In the genomic region with DNA sequence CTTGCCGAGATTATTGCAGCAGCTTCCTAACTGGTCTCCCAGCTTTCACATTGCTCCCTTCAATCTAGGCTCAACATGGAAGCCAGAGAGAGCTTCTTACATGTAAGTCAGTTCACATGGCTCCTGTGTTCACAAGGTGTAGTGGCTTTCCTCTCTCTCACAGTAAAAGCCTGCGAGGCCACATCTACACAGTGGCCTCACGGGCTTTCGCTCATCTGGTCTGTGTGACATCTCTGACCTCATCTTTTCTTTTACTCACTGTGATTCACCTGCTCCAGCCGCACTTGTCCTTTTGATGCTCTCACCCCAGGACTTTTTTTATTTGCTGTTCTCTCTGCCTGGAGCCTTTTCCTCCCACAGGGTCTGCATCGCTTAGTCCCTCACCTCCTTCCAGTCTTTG, we compare ENCODE assay signal across 23 cellular contexts.
"Had no signal": no experiment of that assay in that cellular context is flagged by ENCODE, and none has a peak within 500 bp of the region (broad histone marks: within the 10 kb centered on the region; RNA-seq: fewer than 3 reads in every experiment).

No MANE protein-coding gene starts in this region.

- H3K36me3 ChIP-seq: brain microvascular endothelial cell, colonic mucosa, lower lobe of right lung, stomach had no signal

- H3K4me3 ChIP-seq: colonic mucosa, hepatocyte, lower lobe of right lung, stomach had no signal

- H3K36me3 Mint-ChIP-seq: activated naive CD4-positive, alpha-beta T cell treated with anti-CD3 and anti-CD28 coated beads, Interleukin-2, amount 10 ng/mL, durations not matched to agents 7 days and 5 days; mesothelial cell of epicardium; natural killer cell treated with Interleukin-12 subunit alpha and Interleukin-12 subunit beta and Interleukin-15 and Interleukin-18, amount 100 ng/mL, for 72 hours; type B pancreatic cell had no signal

- H3K27ac Mint-ChIP-seq: activated CD4-positive, alpha-beta T cell treated with anti-CD3 and anti-CD28 coated beads, Interleukin-2, amount 10 ng/mL, durations not matched to agents 7 days and 5 days; activated CD8-positive, alpha-beta T cell treated with anti-CD3 and anti-CD28 coated beads, Interleukin-2, amount 10 ng/mL, durations not matched to agents 7 days and 5 days; activated naive CD4-positive, alpha-beta T cell treated with anti-CD3 and anti-CD28 coated beads, Interleukin-2, amount 10 ng/mL, durations not matched to agents 7 days and 5 days; activated naive CD8-positive, alpha-beta T cell treated with anti-CD3 and anti-CD28 coated beads, Interleukin-2, amount 50 U/mL, for 24 hours; activated T-cell treated with anti-CD3 and anti-CD28 coated beads, Interleukin-2, amount 50 U/mL, for 24 hours; endodermal cell; mesothelial cell of epicardium; natural killer cell treated with Interleukin-12 subunit alpha and Interleukin-12 subunit beta and Interleukin-15 and Interleukin-18, amount 100 ng/mL, for 72 hours; type B pancreatic cell had no signal

- H3K9me3 Mint-ChIP-seq: activated naive CD4-positive, alpha-beta T cell treated with anti-CD3 and anti-CD28 coated beads, Interleukin-2, amount 10 ng/mL, durations not matched to agents 7 days and 5 days; activated naive CD8-positive, alpha-beta T cell treated with anti-CD3 and anti-CD28 coated beads, Interleukin-2, amount 50 U/mL, for 24 hours; activated T-cell treated with anti-CD3 and anti-CD28 coated beads, Interleukin-2, amount 50 U/mL, for 24 hours; central memory CD8-positive, alpha-beta T cell; natural killer cell treated with Interleukin-12 subunit alpha and Interleukin-12 subunit beta and Interleukin-15 and Interleukin-18, amount 100 ng/mL, for 72 hours; type B pancreatic cell had no signal

- H3K4me2 ChIP-seq: hepatocyte had no signal

- DNase-seq: activated CD4-positive, alpha-beta T cell treated with anti-CD3 and anti-CD28 coated beads, Interleukin-2, amount 10 ng/mL, durations not matched to agents 7 days and 5 days; activated CD8-positive, alpha-beta T cell treated with anti-CD3 and anti-CD28 coated beads, Interleukin-2, amount 10 ng/mL, durations not matched to agents 7 days and 5 days; activated naive CD4-positive, alpha-beta T cell treated with anti-CD3 and anti-CD28 coated beads, Interleukin-2, amount 10 ng/mL, durations not matched to agents 7 days and 5 days; activated naive CD8-positive, alpha-beta T cell treated with anti-CD3 and anti-CD28 coated beads, Interleukin-2, amount 50 U/mL, for 24 hours; activated T-cell treated with anti-CD3 and anti-CD28 coated beads, Interleukin-2, amount 50 U/mL, for 24 hours; anterior cingulate cortex; brain microvascular endothelial cell; colonic mucosa; endodermal cell; foreskin fibroblast; islet precursor cell; lower lobe of right lung; occipital lobe; stimulated activated CD4-positive, alpha-beta T cell treated with anti-CD3 and anti-CD28 coated beads, Interleukin-12 subunit alpha, Interleukin-12 subunit beta, amount 100 ng/mL, for 4 hours; stimulated activated CD4-positive, alpha-beta T cell treated with anti-CD3 and anti-CD28 coated beads, Interleukin-2, amount 100 ng/mL, for 24 hours; stomach; T-helper 9 cell had no signal

- H3K4me3 Mint-ChIP-seq: activated CD4-positive, alpha-beta T cell treated with anti-CD3 and anti-CD28 coated beads, Interleukin-2, amount 10 ng/mL, durations not matched to agents 7 days and 5 days; activated CD8-positive, alpha-beta T cell treated with anti-CD3 and anti-CD28 coated beads, Interleukin-2, amount 10 ng/mL, durations not matched to agents 7 days and 5 days; activated naive CD4-positive, alpha-beta T cell treated with anti-CD3 and anti-CD28 coated beads, Interleukin-2, amount 10 ng/mL, durations not matched to agents 7 days and 5 days; activated naive CD8-positive, alpha-beta T cell treated with anti-CD3 and anti-CD28 coated beads, Interleukin-2, amount 50 U/mL, for 24 hours; activated T-cell treated with anti-CD3 and anti-CD28 coated beads, Interleukin-2, amount 50 U/mL, for 24 hours; central memory CD8-positive, alpha-beta T cell; endodermal cell; mesothelial cell of epicardium; natural killer cell treated with Interleukin-12 subunit alpha and Interleukin-12 subunit beta and Interleukin-15 and Interleukin-18, amount 100 ng/mL, for 72 hours; type B pancreatic cell had no signal

- H3K27me3 Mint-ChIP-seq: activated naive CD4-positive, alpha-beta T cell treated with anti-CD3 and anti-CD28 coated beads, Interleukin-2, amount 10 ng/mL, durations not matched to agents 7 days and 5 days; activated T-cell treated with anti-CD3 and anti-CD28 coated beads, Interleukin-2, amount 50 U/mL, for 24 hours; central memory CD8-positive, alpha-beta T cell; natural killer cell treated with Interleukin-12 subunit alpha and Interleukin-12 subunit beta and Interleukin-15 and Interleukin-18, amount 100 ng/mL, for 72 hours; type B pancreatic cell had no signal

- H3K27ac ChIP-seq: brain microvascular endothelial cell, colonic mucosa, epithelial cell of prostate, hepatocyte, lower lobe of right lung, stomach had no signal

- H3K27me3 ChIP-seq: brain microvascular endothelial cell, colonic mucosa, hepatocyte, stomach had no signal

- H3K9me3 ChIP-seq: colonic mucosa, lower lobe of right lung, stomach had no signal

- ATAC-seq: activated CD8-positive, alpha-beta T cell treated with anti-CD3 and anti-CD28 coated beads, Interleukin-2, amount 10 ng/mL, durations not matched to agents 7 days and 5 days; activated naive CD8-positive, alpha-beta T cell treated with anti-CD3 and anti-CD28 coated beads, Interleukin-2, amount 50 U/mL, for 24 hours; lower lobe of right lung; natural killer cell treated with Interleukin-12 subunit alpha and Interleukin-12 subunit beta and Interleukin-15 and Interleukin-18, amount 100 ng/mL, for 72 hours had no signal

- H3K4me1 ChIP-seq: colonic mucosa, lower lobe of right lung, stomach had no signal

- H2AFZ ChIP-seq: hepatocyte had no signal

- H3K4me1 Mint-ChIP-seq: activated CD4-positive, alpha-beta T cell treated with anti-CD3 and anti-CD28 coated beads, Interleukin-2, amount 10 ng/mL, durations not matched to agents 7 days and 5 days; activated naive CD4-positive, alpha-beta T cell treated with anti-CD3 and anti-CD28 coated beads, Interleukin-2, amount 10 ng/mL, durations not matched to agents 7 days and 5 days; activated naive CD8-positive, alpha-beta T cell treated with anti-CD3 and anti-CD28 coated beads, Interleukin-2, amount 50 U/mL, for 24 hours; central memory CD8-positive, alpha-beta T cell had no signal

- H3K79me2 ChIP-seq: hepatocyte had no signal
